ENCODE assay signal across 8 cellular contexts in genomic region chr9:137095664-137096517, GRCh38. TPM values are rescaled to one million over a fixed set of nuclear protein-coding genes. Genes with fewer than 3 reads are reported as not detected.
DNase-seq lines count a peak whose midpoint lies in the region; ATAC-seq lines count a peak whose summit lies in the region.

No MANE protein-coding gene starts in this region.

- peaks cover 26% of the 10 kb centered on the region for H3K36me3 Mint-ChIP-seq in memory B cell

- H3K4me1 Mint-ChIP-seq in memory B cell, result peaks cover 14% of the 10 kb centered on the region

- peak; percentile 27 for DNase-seq in left cardiac atrium
- DNase-seq in cardiac septum (ENCODE audit: low spot score), result no peak
- peak; percentile 90 for DNase-seq in activated CD8-positive, alpha-beta memory T cell treated with anti-CD3 and anti-CD28 coated beads for 24 hours
- DNase-seq in memory B cell (ENCODE audit: low spot score in 2 of 2), result peak in 1 of 2 donors; percentile 63
- no peak for DNase-seq in NCI-H1417 treated with DMSO at 0.1 percent for 48 hours (lab: John Stamatoyannopoulos, UW)
- DNase-seq in G401 (ENCODE audit: low spot score), result no peak
- no peak for DNase-seq in NCI-H128 (lab: John Stamatoyannopoulos, UW; ENCODE audit: unreplicated experiment)

- in situ Hi-C loops in G401 (cut with HindIII; ENCODE audit: low sequenced_read_pairs), result no loop called here

- H3K9me3 Mint-ChIP-seq in memory B cell, result no peaks in the 10 kb centered on the region

- no peaks in the 10 kb centered on the region for H3K27me3 Mint-ChIP-seq in memory B cell

- H3K27ac Mint-ChIP-seq in memory B cell, result peak overlapping the region; percentile 74

- intact Hi-C loops in left cardiac atrium (cut with DNase I), result no loop called here
- intact Hi-C loops in cardiac septum (cut with DNase I), result no loop called here

- peak overlapping the region; percentile 83 for H3K4me3 Mint-ChIP-seq in memory B cell

- ATAC-seq in left cardiac atrium (peak; percentile 29 to 47), HG03457 (IDR thresholded peaks at IDR 0.05; ENCODE audit: unreplicated experiment) (peak; percentile 46), memory B cell (ENCODE audit: low read depth) (peak; percentile 99)

RNA-seq across cellular contexts. Expression of gene MAN1B1, which starts 9.1 kb away (rescaled TPM):
- 10 to 100 TPM; 21.9 to 28.8 TPM for total RNA-seq in left cardiac atrium
- total RNA-seq in cardiac septum, result 27.2 TPM
- total RNA-seq in G401 (2014; rRNA removed; shearing (Covaris generic)), result 67.0 and 73.9 TPM in 2 replicates

RNA-seq across cellular contexts. Expression of gene UAP1L1, which starts 18.6 kb away (rescaled TPM):
- 10 to 100 TPM; 13.5 to 14.0 TPM for total RNA-seq in left cardiac atrium
- 6.5 TPM for total RNA-seq in cardiac septum
- 28.9 and 34.7 TPM in 2 replicates for total RNA-seq in G401 (2014; rRNA removed; shearing (Covaris generic))

RNA-seq across cellular contexts. Expression of gene DPP7, which starts 18.6 kb away (rescaled TPM):
- 100 to 1,000 TPM; 176 to 198 TPM for total RNA-seq in left cardiac atrium
- 150 TPM for total RNA-seq in cardiac septum
- total RNA-seq in G401 (2014; rRNA removed; shearing (Covaris generic)), result 1.2 and 3.0 TPM in 2 replicates

RNA-seq across cellular contexts. Expression of gene SAPCD2, which starts 25.5 kb away (rescaled TPM):
- total RNA-seq in left cardiac atrium (under 1 TPM; 0.39 to 0.44 TPM), cardiac septum (0.11 TPM)
- total RNA-seq in G401 (2014; rRNA removed; shearing (Covaris generic)), result 62.9 and 63.5 TPM in 2 replicates

RNA-seq across cellular contexts. Expression of gene ENTPD2, which starts 42.0 kb away (rescaled TPM):
- total RNA-seq in left cardiac atrium, result 1 to 10 TPM in 1 of 2 donors, under 1 TPM in 1; 0.60 to 2.2 TPM
- 0.92 TPM for total RNA-seq in cardiac septum
- not detected in 2 replicates for total RNA-seq in G401 (2014; rRNA removed; shearing (Covaris generic))

Comparison
In these comparisons a context has a peak if more than half of its experiments do, and no peak if none do; other contexts are left out.
1. DNase-seq: peak in left cardiac atrium (single experiment) and activated CD8-positive, alpha-beta memory T cell treated with anti-CD3 and anti-CD28 coated beads for 24 hours (single experiment); none in cardiac septum (single experiment), NCI-H1417 treated with DMSO at 0.1 percent for 48 hours (single experiment), G401 (single experiment) and NCI-H128 (single experiment).
2. ATAC-seq: peak in every context shown above with its lines; median percentile 99 in memory B cell; 46 in HG03457; 38 in left cardiac atrium.
3. RNA of gene DPP7, which starts 18.6 kb away (total RNA-seq): 176 to 198 TPM in left cardiac atrium and 150 TPM in cardiac septum (single experiment); 1.2 to 3.0 TPM in G401; every median in the first group is over 10 times any median in the second.